Comparison of ENCODE assay signal across 20 cellular contexts in genomic region chr17:41982026-41982989, GRCh38. TPM values are rescaled to one million over a fixed set of nuclear protein-coding genes. Genes with fewer than 3 reads are reported as not detected.
A peak's percentile ranks its signal among the peaks of the same experiment; 100 is the strongest.
DNase-seq lines count a peak whose midpoint lies in the region; ATAC-seq, FAIRE-seq and TF ChIP-seq lines count a peak whose summit lies in the region.
"Had no signal": no experiment of that assay in that cellular context is flagged by ENCODE, and none has a peak within 500 bp of the region (broad histone marks: within the 10 kb centered on the region; RNA-seq: fewer than 3 reads in every experiment).

No MANE protein-coding gene starts in this region.

- H3K36me3 Mint-ChIP-seq in activated B cell treated with CpG ODN at 0.5 μM for 24 hours (ENCODE audit: low read depth): peaks cover 81% of the 10 kb centered on the region

- no peak overlapping the region for H3K4me3 Mint-ChIP-seq in activated B cell treated with CpG ODN at 0.5 μM for 24 hours
- H3K4me3 Mint-ChIP-seq: natural killer cell treated with Interleukin-12 subunit alpha and Interleukin-12 subunit beta and Interleukin-15 and Interleukin-18, amount 100 ng/mL, for 72 hours had no signal

- in situ Hi-C loops in G401 (cut with HindIII; ENCODE audit: low sequenced_read_pairs): no loop called here

- intact Hi-C loops in activated B cell treated with CpG ODN at 0.5 μM for 24 hours (cut with micrococcal nuclease): no loop called here

- CTCF ChIA-PET in activated B cell treated with CpG ODN at 0.5 μM for 24 hours (lab: Charles Lee): no interaction called here

- TF ChIP-seq CTCF in activated B cell treated with CpG ODN at 0.5 μM for 24 hours (IDR thresholded peaks at IDR 0.05) (no peak), fibroblast of pulmonary artery (IDR thresholded peaks at IDR 0.05; ENCODE audit: low read length, missing control alignments) (no peak)

- H3K4me3 ChIP-seq in fibroblast of pulmonary artery (replicated peaks; ENCODE audit: low read depth, low read length): no peak overlapping the region
- H3K4me3 ChIP-seq: cardiac muscle cell, lower lobe of right lung had no signal

- POLR2A ChIA-PET in activated B cell treated with CpG ODN at 0.5 μM for 24 hours (lab: Charles Lee): interaction anchor here (0.5 to 1.6 kb wide), 2 partner anchors 30 to 134 kb away, joined by 3 to 4 read pairs; no protein-coding TSS in a partner anchor

- FAIRE-seq in RCC 7860 (lab: Jason Lieb, UNC): no peak
- FAIRE-seq: HTR-8/SVneo had no signal

- H3K27me3 Mint-ChIP-seq in activated B cell treated with CpG ODN at 0.5 μM for 24 hours: no peaks in the 10 kb centered on the region
- H3K27me3 Mint-ChIP-seq: natural killer cell treated with Interleukin-12 subunit alpha and Interleukin-12 subunit beta and Interleukin-15 and Interleukin-18, amount 100 ng/mL, for 72 hours had no signal

- peaks cover 14% of the 10 kb centered on the region for H3K4me1 Mint-ChIP-seq in activated B cell treated with CpG ODN at 0.5 μM for 24 hours

- no peak overlapping the region for H3K27ac Mint-ChIP-seq in activated B cell treated with CpG ODN at 0.5 μM for 24 hours

- ATAC-seq in activated B cell treated with CpG ODN at 0.5 μM for 24 hours (ENCODE audit: low read depth): peak; percentile 21
- ATAC-seq: lower lobe of right lung; natural killer cell treated with Interleukin-12 subunit alpha and Interleukin-12 subunit beta and Interleukin-15 and Interleukin-18, amount 100 ng/mL, for 72 hours had no signal

- DNase-seq in EH (ENCODE audit: low read depth) (peak; percentile 36), activated B cell treated with CpG ODN at 0.5 μM for 24 hours (no peak), fibroblast of pulmonary artery (ENCODE audit: low read depth) (peak; percentile 36), renal cortical epithelial cell (ENCODE audit: low read depth) (peak; percentile 62), G401 (ENCODE audit: low spot score) (no peak), DMS53 (lab: John Stamatoyannopoulos, UW) (no peak), RCC 7860 (ENCODE audit: low spot score) (no peak), H4 (ENCODE audit: low spot score) (no peak)
- DNase-seq: activated CD4-positive, alpha-beta T cell treated with anti-CD3 and anti-CD28 coated beads for 1 hour; activated CD8-positive, alpha-beta memory T cell treated with anti-CD3 and anti-CD28 coated beads, Interleukin-2, amount 50 U/mL, for 4 hours; activated naive CD4-positive, alpha-beta T cell treated with anti-CD3 and anti-CD28 coated beads, Interleukin-2, amount 50 U/mL, for 16 hours; effector memory CD4-positive, alpha-beta T cell; HCEC 1CT; lower lobe of right lung; NCI-H1694 treated with DMSO at 0.1 percent for 48 hours; NCI-H446 treated with DMSO at 0.1 percent for 48 hours; stimulated activated CD4-positive, alpha-beta T cell treated with anti-CD3 and anti-CD28 coated beads, Interleukin-4, amount 100 ng/mL, for 1 hour had no signal

- H3K9me3 Mint-ChIP-seq in activated B cell treated with CpG ODN at 0.5 μM for 24 hours: no peaks in the 10 kb centered on the region
- H3K9me3 Mint-ChIP-seq: natural killer cell treated with Interleukin-12 subunit alpha and Interleukin-12 subunit beta and Interleukin-15 and Interleukin-18, amount 100 ng/mL, for 72 hours had no signal

RNA-seq across cellular contexts. Expression of gene CNP, which starts 15.7 kb away (rescaled TPM):
- 47.2 and 48.0 TPM in 2 replicates for total RNA-seq in activated B cell treated with CpG ODN at 0.5 μM for 24 hours
- total RNA-seq in renal cortical epithelial cell: 51.4 and 78.5 TPM in 2 replicates
- total RNA-seq in G401 (2014; rRNA removed; shearing (Covaris generic)): 55.4 and 76.7 TPM in 2 replicates
- total RNA-seq in H4 (2014; rRNA removed; shearing (Covaris generic)): 47.5 and 64.8 TPM in 2 replicates

RNA-seq across cellular contexts. Expression of gene DNAJC7, which starts 34.9 kb away (rescaled TPM):
- 130 and 152 TPM in 2 replicates for total RNA-seq in activated B cell treated with CpG ODN at 0.5 μM for 24 hours
- 67.6 and 107 TPM in 2 replicates for total RNA-seq in renal cortical epithelial cell
- total RNA-seq in G401 (2014; rRNA removed; shearing (Covaris generic)): 148 and 158 TPM in 2 replicates
- 86.7 and 109 TPM in 2 replicates for total RNA-seq in H4 (2014; rRNA removed; shearing (Covaris generic))

RNA-seq across cellular contexts. Expression of gene NKIRAS2, which starts 37.6 kb away (rescaled TPM):
- total RNA-seq in activated B cell treated with CpG ODN at 0.5 μM for 24 hours (23.9 and 25.8 TPM in 2 replicates), renal cortical epithelial cell (33.5 and 41.4 TPM in 2 replicates)
- 42.6 and 65.5 TPM in 2 replicates for total RNA-seq in G401 (2014; rRNA removed; shearing (Covaris generic))
- total RNA-seq in H4 (2014; rRNA removed; shearing (Covaris generic)): 23.9 and 36.9 TPM in 2 replicates

RNA-seq across cellular contexts. Expression of gene ODAD4, which starts 51.9 kb away (rescaled TPM):
- total RNA-seq in activated B cell treated with CpG ODN at 0.5 μM for 24 hours: 0.56 and 1.1 TPM in 2 replicates
- total RNA-seq in renal cortical epithelial cell: 0.35 and 2.2 TPM in 2 replicates
- 1.7 TPM in 1 of 2 replicates, not detected in the other for total RNA-seq in G401 (2014; rRNA removed; shearing (Covaris generic))
- 1.2 and 1.4 TPM in 2 replicates for total RNA-seq in H4 (2014; rRNA removed; shearing (Covaris generic))

Comparison
In these comparisons a context has a peak if more than half of its experiments do, and no peak if none do; other contexts are left out.
1. DNase-seq: peak in EH (single experiment), fibroblast of pulmonary artery (single experiment) and renal cortical epithelial cell (single experiment); none in activated B cell treated with CpG ODN at 0.5 μM for 24 hours (single experiment), G401 (single experiment), DMS53 (single experiment), RCC 7860 (single experiment) and H4 (single experiment).